Comparison of ENCODE assay signal across 8 cellular contexts in genomic region chr11:47611240-47611863, GRCh38. TPM values are rescaled to one million over a fixed set of nuclear protein-coding genes. Genes with fewer than 3 reads are reported as not detected.
A peak's percentile ranks its signal among the peaks of the same experiment; 100 is the strongest.
DNase-seq lines count a peak whose midpoint lies in the region; ATAC-seq and TF ChIP-seq lines count a peak whose summit lies in the region.

No MANE protein-coding gene starts in this region.

- CTCF ChIA-PET in RWPE1 (lab: Yijun Ruan, JAX), result interaction anchor here (0.7 to 1.0 kb wide), 2 partner anchors 15 to 40 kb away, joined by 4 to 5 read pairs; no protein-coding TSS in a partner anchor

- DNase-seq in MV-4-11 (lab: John Stamatoyannopoulos, UW) (peak; percentile 98), mesenchymal stem cell (no peak), RKO (ENCODE audit: low spot score) (no peak), RWPE1 (ENCODE audit: low spot score) (no peak), G401 (ENCODE audit: low spot score) (no peak)
- no peak for DNase-seq in activated CD4-positive, alpha-beta T cell treated with anti-CD3 and anti-CD28 coated beads, Interleukin-2, amount 50 U/mL, for 48 hours

- H3K27ac ChIP-seq in mesenchymal stem cell (ENCODE audit: low read length, poor library complexity, severe bottlenecking), result no peak overlapping the region
- H3K27ac ChIP-seq in RWPE1, result no peak overlapping the region

- H3K79me1 ChIP-seq in mesenchymal stem cell (replicated peaks; ENCODE audit: low read length, poor library complexity, severe bottlenecking), result no peaks in the 10 kb centered on the region

- no peak overlapping the region for H3K18ac ChIP-seq in mesenchymal stem cell (ENCODE audit: low read depth in 1 of 2, low read length in 2 of 2)

- no peak overlapping the region for H3K23ac ChIP-seq in mesenchymal stem cell (ENCODE audit: low read length in 2 of 2)

- H3K36me3 ChIP-seq in mesenchymal stem cell (ENCODE audit: control insufficient read depth in 1 of 2, insufficient read depth in 2 of 2, low read depth in 1 of 2, low read length in 2 of 2), result peaks cover 3 to 37% of the 10 kb centered on the region in 2 experiments

- H3K27me3 ChIP-seq in mesenchymal stem cell (ENCODE audit: control insufficient read depth in 1 of 2, insufficient read depth in 1 of 2, low read length in 2 of 2), result no peaks in the 10 kb centered on the region

- H2AFZ ChIP-seq in mesenchymal stem cell (ENCODE audit: low read depth, low read length), result no peak overlapping the region

- no peak overlapping the region for H4K8ac ChIP-seq in mesenchymal stem cell (ENCODE audit: low read length)

- POLR2A ChIA-PET in RWPE1 (lab: Yijun Ruan, JAX; ENCODE audit: low non-redundant PET), result no interaction called here

- H3K4me3 ChIP-seq in mesenchymal stem cell (ENCODE audit: insufficient read depth in 1 of 2, low read depth in 1 of 2, low read length in 2 of 2), result no peak overlapping the region

- TF ChIP-seq CTCF in RWPE1 (conservative IDR thresholded peaks at IDR 0.05; ENCODE audit: low read depth), result no peak

- H3K4ac ChIP-seq in mesenchymal stem cell (ENCODE audit: low read depth in 1 of 2, low read length in 2 of 2), result no peak overlapping the region

- H2BK12ac ChIP-seq in mesenchymal stem cell (ENCODE audit: low read length in 2 of 2), result no peak overlapping the region

- no peak overlapping the region for H3K9ac ChIP-seq in mesenchymal stem cell (ENCODE audit: low read length)

- H2BK5ac ChIP-seq in mesenchymal stem cell (ENCODE audit: low read depth, low read length, poor library complexity, severe bottlenecking), result no peak overlapping the region

- H2BK120ac ChIP-seq in mesenchymal stem cell (ENCODE audit: low read depth, low read length), result no peak overlapping the region

- H3K4me2 ChIP-seq in mesenchymal stem cell (ENCODE audit: low read length, poor library complexity, severe bottlenecking), result no peak overlapping the region

- no peak overlapping the region for H4K91ac ChIP-seq in mesenchymal stem cell (ENCODE audit: low read length)

- H3K4me1 ChIP-seq in mesenchymal stem cell (ENCODE audit: control insufficient read depth, insufficient read depth, low read depth, low read length), result peaks cover 3% of the 10 kb centered on the region

- in situ Hi-C loops in G401 (cut with HindIII; ENCODE audit: low sequenced_read_pairs), result no loop called here

- peak overlapping the region; percentile 45 for H2BK15ac ChIP-seq in mesenchymal stem cell (ENCODE audit: low read depth, poor library complexity, severe bottlenecking)

- no peak overlapping the region for H3K14ac ChIP-seq in mesenchymal stem cell (ENCODE audit: low read length in 2 of 2)

- no peak overlapping the region for H2AK5ac ChIP-seq in mesenchymal stem cell (ENCODE audit: low read length, severe bottlenecking)

- ATAC-seq in GM18867 (IDR thresholded peaks at IDR 0.05; ENCODE audit: unreplicated experiment), result peak; percentile 60
- ATAC-seq in HG02678 (IDR thresholded peaks at IDR 0.05; ENCODE audit: unreplicated experiment), result peak; percentile 74

- no peaks in the 10 kb centered on the region for H3K9me3 ChIP-seq in mesenchymal stem cell (ENCODE audit: control insufficient read depth, low read length)

- 93% methylated on average over 6 of the region's 6 CpGs for WGBS in mesenchymal stem cell

RNA-seq across cellular contexts. Expression of gene C1QTNF4, which starts 17.1 kb away (rescaled TPM):
- 0.04 TPM for polyA plus RNA-seq in mesenchymal stem cell (2013, experiment 1 of 2)
- 0.04 TPM for polyA plus RNA-seq in mesenchymal stem cell (2013, experiment 2 of 2)
- 2.4 TPM in 1 of 2 replicates, not detected in the other for total RNA-seq in G401 (2014; rRNA removed; shearing (Covaris generic))

RNA-seq across cellular contexts. Expression of gene FAM180B, which starts 24.9 kb away (rescaled TPM):
- not detected for polyA plus RNA-seq in mesenchymal stem cell (2013, experiment 1 of 2)
- not detected for polyA plus RNA-seq in mesenchymal stem cell (2013, experiment 2 of 2)
- 0.58 TPM in 1 of 2 replicates, not detected in the other for total RNA-seq in G401 (2014; rRNA removed; shearing (Covaris generic))

RNA-seq across cellular contexts. Expression of gene MTCH2, which starts 31.0 kb away (rescaled TPM):
- 140 TPM for polyA plus RNA-seq in mesenchymal stem cell (2013, experiment 1 of 2)
- polyA plus RNA-seq in mesenchymal stem cell (2013, experiment 2 of 2), result 148 TPM
- 29.0 and 33.2 TPM in 2 replicates for total RNA-seq in G401 (2014; rRNA removed; shearing (Covaris generic))

RNA-seq across cellular contexts. Expression of gene NDUFS3, which starts 32.5 kb away (rescaled TPM):
- 76.5 TPM for polyA plus RNA-seq in mesenchymal stem cell (2013, experiment 1 of 2)
- 83.4 TPM for polyA plus RNA-seq in mesenchymal stem cell (2013, experiment 2 of 2)
- 191 and 200 TPM in 2 replicates for total RNA-seq in G401 (2014; rRNA removed; shearing (Covaris generic))

RNA-seq across cellular contexts. Expression of gene KBTBD4, which starts 32.6 kb away (rescaled TPM):
- 8.3 TPM for polyA plus RNA-seq in mesenchymal stem cell (2013, experiment 1 of 2)
- 8.3 TPM for polyA plus RNA-seq in mesenchymal stem cell (2013, experiment 2 of 2)
- total RNA-seq in G401 (2014; rRNA removed; shearing (Covaris generic)), result 32.7 and 43.1 TPM in 2 replicates
